ENCODE assay signal across 23 cellular contexts in genomic region chr1:227355542-227356270, GRCh38.
"Had no signal": no experiment of that assay in that cellular context is flagged by ENCODE, and none has a peak within 500 bp of the region (broad histone marks: within the 10 kb centered on the region; RNA-seq: fewer than 3 reads in every experiment).

No MANE protein-coding gene starts in this region.

- ATAC-seq: stimulated activated naive CD8-positive, alpha-beta T cell treated with anti-CD3 and anti-CD28 coated beads, Interleukin-15, Interleukin-2, amounts not matched to agents 100 U/mL and 50 U/mL, for 24 hours had no signal

- H3K4me3 ChIP-seq: left ventricle myocardium inferior, ovary, psoas muscle, right atrium auricular region, thyroid gland, upper lobe of right lung had no signal

- H3K4me3 Mint-ChIP-seq: activated B cell treated with CpG ODN at 0.5 μM for 24 hours; activated CD4-positive, alpha-beta memory T cell treated with anti-CD3 and anti-CD28 coated beads for 36 hours; activated naive CD4-positive, alpha-beta T cell treated with anti-CD3 and anti-CD28 coated beads, Interleukin-2, amount 10 ng/mL, durations not matched to agents 7 days and 5 days; brain; dendritic cell treated with granulocyte-macrophage colony-stimulating factor and Interleukin-4, amounts not matched to agents 40 ng/mL and 50 ng/mL, for 4 days; nephron had no signal

- H3K36me3 Mint-ChIP-seq: activated CD4-positive, alpha-beta memory T cell treated with anti-CD3 and anti-CD28 coated beads for 36 hours; activated naive CD4-positive, alpha-beta T cell treated with anti-CD3 and anti-CD28 coated beads, Interleukin-2, amount 10 ng/mL, durations not matched to agents 7 days and 5 days; brain had no signal

- H3K27ac Mint-ChIP-seq: activated B cell treated with CpG ODN at 0.5 μM for 24 hours; activated CD4-positive, alpha-beta memory T cell treated with anti-CD3 and anti-CD28 coated beads for 36 hours; activated naive CD4-positive, alpha-beta T cell treated with anti-CD3 and anti-CD28 coated beads, Interleukin-2, amount 10 ng/mL, durations not matched to agents 7 days and 5 days; dendritic cell treated with granulocyte-macrophage colony-stimulating factor and Interleukin-4, amounts not matched to agents 40 ng/mL and 50 ng/mL, for 4 days had no signal

- H3K36me3 ChIP-seq: left ventricle myocardium inferior, neutrophil, ovary, right atrium auricular region, thyroid gland, upper lobe of right lung had no signal

- H3K4me1 Mint-ChIP-seq: activated B cell treated with CpG ODN at 0.5 μM for 24 hours; activated naive CD4-positive, alpha-beta T cell treated with anti-CD3 and anti-CD28 coated beads, Interleukin-2, amount 10 ng/mL, durations not matched to agents 7 days and 5 days had no signal

- H3K27ac ChIP-seq: foreskin keratinocyte, neutrophil, ovary, thyroid gland had no signal

- DNase-seq: activated B cell treated with CpG ODN at 0.5 μM for 24 hours; activated CD4-positive, alpha-beta memory T cell treated with anti-CD3 and anti-CD28 coated beads for 36 hours; activated CD4-positive, alpha-beta T cell treated with anti-CD3 and anti-CD28 coated beads for 48 hours; activated effector memory CD4-positive, alpha-beta T cell treated with anti-CD3 and anti-CD28 coated beads, Interleukin-2, amount 50 U/mL, for 16 hours; activated naive CD4-positive, alpha-beta T cell treated with anti-CD3 and anti-CD28 coated beads, Interleukin-2, amount 10 ng/mL, durations not matched to agents 7 days and 5 days; activated T-cell treated with anti-CD3 and anti-CD28 coated beads for 4 hours; anterior cingulate cortex; effector CD4-positive, alpha-beta T cell; left ventricle myocardium inferior; ovary; psoas muscle; stimulated activated CD4-positive, alpha-beta T cell treated with anti-CD3 and anti-CD28 coated beads, Interleukin-12 subunit alpha, Interleukin-12 subunit beta, amount 100 ng/mL, for 4 hours; stimulated activated CD4-positive, alpha-beta T cell treated with anti-CD3 and anti-CD28 coated beads, Interleukin-4, amount 100 ng/mL, for 4 hours; stimulated activated naive CD8-positive, alpha-beta T cell treated with anti-CD3 and anti-CD28 coated beads, Interleukin-15, Interleukin-2, amounts not matched to agents 100 U/mL and 50 U/mL, for 24 hours; T-helper 1 cell; thyroid gland; upper lobe of right lung had no signal

- H3K27me3 Mint-ChIP-seq: activated CD4-positive, alpha-beta memory T cell treated with anti-CD3 and anti-CD28 coated beads for 36 hours; activated naive CD4-positive, alpha-beta T cell treated with anti-CD3 and anti-CD28 coated beads, Interleukin-2, amount 10 ng/mL, durations not matched to agents 7 days and 5 days; dendritic cell treated with granulocyte-macrophage colony-stimulating factor and Interleukin-4, amounts not matched to agents 40 ng/mL and 50 ng/mL, for 4 days had no signal

- H3K9me3 ChIP-seq: left ventricle myocardium inferior, neutrophil, ovary, psoas muscle, right atrium auricular region, thyroid gland, upper lobe of right lung had no signal

- H3K27me3 ChIP-seq: foreskin keratinocyte, neutrophil, ovary, right atrium auricular region, thyroid gland, upper lobe of right lung had no signal

- H3K9me3 Mint-ChIP-seq: activated B cell treated with CpG ODN at 0.5 μM for 24 hours; activated CD4-positive, alpha-beta memory T cell treated with anti-CD3 and anti-CD28 coated beads for 36 hours; activated naive CD4-positive, alpha-beta T cell treated with anti-CD3 and anti-CD28 coated beads, Interleukin-2, amount 10 ng/mL, durations not matched to agents 7 days and 5 days; brain; dendritic cell treated with granulocyte-macrophage colony-stimulating factor and Interleukin-4, amounts not matched to agents 40 ng/mL and 50 ng/mL, for 4 days; nephron had no signal
